ENCODE assay signal across 30 cellular contexts in genomic region chr22:31305194-31305593, GRCh38.
"Had no signal": no experiment of that assay in that cellular context is flagged by ENCODE, and none has a peak within 500 bp of the region (broad histone marks: within the 10 kb centered on the region; RNA-seq: fewer than 3 reads in every experiment).

No MANE protein-coding gene starts in this region.

- H3K4me3 Mint-ChIP-seq: immature natural killer cell; memory B cell; natural killer cell treated with Interleukin-12 subunit alpha and Interleukin-12 subunit beta and Interleukin-15 and Interleukin-18, amount 100 ng/mL, for 72 hours; stimulated activated naive B cell treated with anti-CD40 and anti-IgM and Interleukin-4, amounts not matched to agents 10 μg/mL and 1 μg/mL and 100 μg/mL, for 72 hours had no signal

- DNase-seq: hippocampal formation; immature natural killer cell; left ventricle myocardium inferior; midbrain; mucosa of descending colon; naive thymus-derived CD4-positive, alpha-beta T cell; nucleus accumbens; pancreas; posterior cingulate gyrus; retina; right cardiac atrium; stimulated activated CD4-positive, alpha-beta T cell treated with anti-CD3 and anti-CD28 coated beads, Interleukin-12 subunit alpha, Interleukin-12 subunit beta, amount 100 ng/mL, for 4 hours; stimulated activated CD4-positive, alpha-beta T cell treated with anti-CD3 and anti-CD28 coated beads, Interleukin-15, amount 100 ng/mL, for 24 hours; stimulated activated CD4-positive, alpha-beta T cell treated with anti-CD3 and anti-CD28 coated beads, Interleukin-2, amount 100 ng/mL, for 24 hours; stimulated activated CD4-positive, alpha-beta T cell treated with anti-CD3 and anti-CD28 coated beads, Interleukin-4, amount 100 ng/mL, for 1 hour; stimulated activated naive B cell treated with anti-CD40 and anti-IgM and Interleukin-4, amounts not matched to agents 10 μg/mL and 1 μg/mL and 100 μg/mL, for 72 hours; stimulated activated naive CD8-positive, alpha-beta T cell treated with anti-CD3 and anti-CD28 coated beads, Interleukin-15, Interleukin-2, amounts not matched to agents 100 U/mL and 50 U/mL, for 24 hours; stomach; testis; thyroid gland; transverse colon; upper lobe of left lung had no signal

- H3K27ac ChIP-seq: left ventricle myocardium inferior, pancreas, prostate gland, skin epidermis, stomach, testis, thyroid gland, transverse colon, upper lobe of left lung, vagina had no signal

- H3K9me3 ChIP-seq: left ventricle myocardium inferior, mucosa of descending colon, pancreas, prostate gland, stomach, testis, thyroid gland, transverse colon, upper lobe of left lung, vagina had no signal

- H3K27ac Mint-ChIP-seq: immature natural killer cell; memory B cell; natural killer cell treated with Interleukin-12 subunit alpha and Interleukin-12 subunit beta and Interleukin-15 and Interleukin-18, amount 100 ng/mL, for 72 hours; stimulated activated naive B cell treated with anti-CD40 and anti-IgM and Interleukin-4, amounts not matched to agents 10 μg/mL and 1 μg/mL and 100 μg/mL, for 72 hours had no signal

- H3K27me3 ChIP-seq: pancreas, stomach, testis, thyroid gland, transverse colon, upper lobe of left lung, vagina had no signal

- H3K36me3 Mint-ChIP-seq: immature natural killer cell; memory B cell; natural killer cell treated with Interleukin-12 subunit alpha and Interleukin-12 subunit beta and Interleukin-15 and Interleukin-18, amount 100 ng/mL, for 72 hours; stimulated activated naive B cell treated with anti-CD40 and anti-IgM and Interleukin-4, amounts not matched to agents 10 μg/mL and 1 μg/mL and 100 μg/mL, for 72 hours had no signal

- ATAC-seq: mucosa of descending colon; naive thymus-derived CD4-positive, alpha-beta T cell; pancreas; right cardiac atrium; sciatic nerve; stimulated activated naive B cell treated with anti-CD40 and anti-IgM and Interleukin-4, amounts not matched to agents 10 μg/mL and 1 μg/mL and 100 μg/mL, for 72 hours; stimulated activated naive CD8-positive, alpha-beta T cell treated with anti-CD3 and anti-CD28 coated beads, Interleukin-15, Interleukin-2, amounts not matched to agents 100 U/mL and 50 U/mL, for 24 hours had no signal

- H3K27me3 Mint-ChIP-seq: memory B cell; natural killer cell treated with Interleukin-12 subunit alpha and Interleukin-12 subunit beta and Interleukin-15 and Interleukin-18, amount 100 ng/mL, for 72 hours; stimulated activated naive B cell treated with anti-CD40 and anti-IgM and Interleukin-4, amounts not matched to agents 10 μg/mL and 1 μg/mL and 100 μg/mL, for 72 hours had no signal

- FAIRE-seq: islet of Langerhans, pancreas had no signal

- H3K4me3 ChIP-seq: left ventricle myocardium inferior, lung, mucosa of descending colon, pancreas, prostate gland, skin epidermis, stomach, testis, thyroid gland, transverse colon, upper lobe of left lung, vagina had no signal

- H3K36me3 ChIP-seq: left ventricle myocardium inferior, pancreas, prostate gland, stomach, thyroid gland, transverse colon, upper lobe of left lung, vagina had no signal

- H3K9me3 Mint-ChIP-seq: immature natural killer cell; memory B cell; naive thymus-derived CD4-positive, alpha-beta T cell; natural killer cell treated with Interleukin-12 subunit alpha and Interleukin-12 subunit beta and Interleukin-15 and Interleukin-18, amount 100 ng/mL, for 72 hours; stimulated activated naive B cell treated with anti-CD40 and anti-IgM and Interleukin-4, amounts not matched to agents 10 μg/mL and 1 μg/mL and 100 μg/mL, for 72 hours had no signal

- H3K4me1 ChIP-seq: left ventricle myocardium inferior, pancreas, prostate gland, vagina had no signal
